In the genomic region with DNA sequence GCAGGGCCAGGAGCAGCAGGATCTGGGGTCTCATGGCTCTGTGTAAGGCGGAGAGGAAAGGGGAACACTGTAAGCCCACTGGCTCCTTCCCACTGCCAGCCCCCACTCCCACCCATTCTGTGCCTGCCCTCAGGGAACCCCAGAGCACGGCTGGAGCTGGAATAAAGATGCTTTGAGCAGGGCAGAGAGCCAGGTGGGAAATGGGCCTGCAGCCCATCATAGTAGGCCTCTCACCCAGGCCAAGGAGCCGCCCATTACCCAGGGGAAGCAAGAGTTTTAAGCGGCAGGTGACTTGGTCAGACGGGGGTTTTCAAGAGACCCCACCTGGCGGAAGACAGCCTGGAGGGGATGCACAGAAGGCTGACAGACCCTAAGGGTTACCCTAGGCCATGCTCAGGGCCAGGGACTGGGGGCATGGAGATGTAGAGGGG, we compare ENCODE assay signal across 1 cellular context.
TF ChIP-seq lines count a peak whose summit lies in the region.

No MANE protein-coding gene starts in this region.

TF ChIP-seq in GM12878, 131 proteins besides CTCF, POLR2A, EP300 and RAD21:
- TF ChIP-seq RFX5 (IDR thresholded peaks at IDR 0.05; ENCODE audit: low read depth, low read length) (no peak), SIX5 (IDR thresholded peaks at IDR 0.05; ENCODE audit: low read depth, low read length, severe bottlenecking) (no peak), PAX8 (IDR thresholded peaks at IDR 0.05) (no peak), CHD2 (IDR thresholded peaks at IDR 0.05; ENCODE audit: borderline replicate concordance, low read depth, low read length) (no peak)
- TF ChIP-seq, protein P1, sequence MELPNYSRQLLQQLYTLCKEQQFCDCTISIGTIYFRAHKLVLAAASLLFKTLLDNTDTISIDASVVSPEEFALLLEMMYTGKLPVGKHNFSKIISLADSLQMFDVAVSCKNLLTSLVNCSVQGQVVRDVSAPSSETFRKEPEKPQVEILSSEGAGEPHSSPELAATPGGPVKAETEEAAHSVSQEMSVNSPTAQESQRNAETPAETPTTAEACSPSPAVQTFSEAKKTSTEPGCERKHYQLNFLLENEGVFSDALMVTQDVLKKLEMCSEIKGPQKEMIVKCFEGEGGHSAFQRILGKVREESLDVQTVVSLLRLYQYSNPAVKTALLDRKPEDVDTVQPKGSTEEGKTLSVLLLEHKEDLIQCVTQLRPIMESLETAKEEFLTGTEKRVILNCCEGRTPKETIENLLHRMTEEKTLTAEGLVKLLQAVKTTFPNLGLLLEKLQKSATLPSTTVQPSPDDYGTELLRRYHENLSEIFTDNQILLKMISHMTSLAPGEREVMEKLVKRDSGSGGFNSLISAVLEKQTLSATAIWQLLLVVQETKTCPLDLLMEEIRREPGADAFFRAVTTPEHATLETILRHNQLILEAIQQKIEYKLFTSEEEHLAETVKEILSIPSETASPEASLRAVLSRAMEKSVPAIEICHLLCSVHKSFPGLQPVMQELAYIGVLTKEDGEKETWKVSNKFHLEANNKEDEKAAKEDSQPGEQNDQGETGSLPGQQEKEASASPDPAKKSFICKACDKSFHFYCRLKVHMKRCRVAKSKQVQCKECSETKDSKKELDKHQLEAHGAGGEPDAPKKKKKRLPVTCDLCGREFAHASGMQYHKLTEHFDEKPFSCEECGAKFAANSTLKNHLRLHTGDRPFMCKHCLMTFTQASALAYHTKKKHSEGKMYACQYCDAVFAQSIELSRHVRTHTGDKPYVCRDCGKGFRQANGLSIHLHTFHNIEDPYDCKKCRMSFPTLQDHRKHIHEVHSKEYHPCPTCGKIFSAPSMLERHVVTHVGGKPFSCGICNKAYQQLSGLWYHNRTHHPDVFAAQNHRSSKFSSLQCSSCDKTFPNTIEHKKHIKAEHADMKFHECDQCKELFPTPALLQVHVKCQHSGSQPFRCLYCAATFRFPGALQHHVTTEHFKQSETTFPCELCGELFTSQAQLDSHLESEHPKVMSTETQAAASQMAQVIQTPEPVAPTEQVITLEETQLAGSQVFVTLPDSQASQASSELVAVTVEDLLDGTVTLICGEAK (IDR thresholded peaks at IDR 0.05; ENCODE audit: borderline replicate concordance), result no peak
- TF ChIP-seq, protein P2, sequence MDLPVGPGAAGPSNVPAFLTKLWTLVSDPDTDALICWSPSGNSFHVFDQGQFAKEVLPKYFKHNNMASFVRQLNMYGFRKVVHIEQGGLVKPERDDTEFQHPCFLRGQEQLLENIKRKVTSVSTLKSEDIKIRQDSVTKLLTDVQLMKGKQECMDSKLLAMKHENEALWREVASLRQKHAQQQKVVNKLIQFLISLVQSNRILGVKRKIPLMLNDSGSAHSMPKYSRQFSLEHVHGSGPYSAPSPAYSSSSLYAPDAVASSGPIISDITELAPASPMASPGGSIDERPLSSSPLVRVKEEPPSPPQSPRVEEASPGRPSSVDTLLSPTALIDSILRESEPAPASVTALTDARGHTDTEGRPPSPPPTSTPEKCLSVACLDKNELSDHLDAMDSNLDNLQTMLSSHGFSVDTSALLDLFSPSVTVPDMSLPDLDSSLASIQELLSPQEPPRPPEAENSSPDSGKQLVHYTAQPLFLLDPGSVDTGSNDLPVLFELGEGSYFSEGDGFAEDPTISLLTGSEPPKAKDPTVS (IDR thresholded peaks at IDR 0.05; ENCODE audit: low read depth, low read length), result no peak
- TF ChIP-seq, protein P3, sequence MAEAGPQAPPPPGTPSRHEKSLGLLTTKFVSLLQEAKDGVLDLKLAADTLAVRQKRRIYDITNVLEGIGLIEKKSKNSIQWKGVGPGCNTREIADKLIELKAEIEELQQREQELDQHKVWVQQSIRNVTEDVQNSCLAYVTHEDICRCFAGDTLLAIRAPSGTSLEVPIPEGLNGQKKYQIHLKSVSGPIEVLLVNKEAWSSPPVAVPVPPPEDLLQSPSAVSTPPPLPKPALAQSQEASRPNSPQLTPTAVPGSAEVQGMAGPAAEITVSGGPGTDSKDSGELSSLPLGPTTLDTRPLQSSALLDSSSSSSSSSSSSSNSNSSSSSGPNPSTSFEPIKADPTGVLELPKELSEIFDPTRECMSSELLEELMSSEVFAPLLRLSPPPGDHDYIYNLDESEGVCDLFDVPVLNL (IDR thresholded peaks at IDR 0.05; ENCODE audit: low read depth, low read length), result no peak
